In genomic region chr3:24360946-24361345, GRCh38 we compare ENCODE assay signal across 7 cellular contexts.
"Had no signal": no experiment of that assay in that cellular context is flagged by ENCODE, and none has a peak within 500 bp of the region (broad histone marks: within the 10 kb centered on the region; RNA-seq: fewer than 3 reads in every experiment).

No MANE protein-coding gene starts in this region.

- H3K4me3 ChIP-seq: GM23248, HAP-1, K562 had no signal

- DNase-seq: GM23248, GOT3, H7, HFFc6, IMR-90 had no signal

- H3K27ac ChIP-seq: GM23248 had no signal

- H3K9me3 ChIP-seq: HAP-1 had no signal

- H3K36me3 ChIP-seq: HAP-1 had no signal
